In the genomic region with DNA sequence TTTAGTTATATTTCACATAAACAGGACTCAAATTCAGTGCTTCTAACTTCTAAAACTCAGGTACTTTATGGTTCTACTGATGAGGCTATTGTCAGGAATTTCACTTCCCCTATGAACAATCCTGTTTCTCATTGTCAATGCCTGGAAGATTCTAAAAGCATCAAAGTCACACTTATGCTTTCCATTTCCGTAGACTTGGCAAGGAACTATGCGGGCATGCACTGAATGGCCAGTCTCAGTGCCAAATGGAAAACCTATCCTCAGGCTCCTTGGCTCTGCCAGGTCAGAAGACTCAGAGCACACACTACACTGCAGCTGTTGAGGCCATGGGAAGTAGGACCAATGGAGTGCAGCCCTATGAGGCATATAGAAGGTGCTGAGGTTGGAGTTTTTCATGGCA, we compare ENCODE assay signal across 13 cellular contexts.
DNase-seq lines count a peak whose midpoint lies in the region; ATAC-seq and TF ChIP-seq lines count a peak whose summit lies in the region.
"Had no signal": no experiment of that assay in that cellular context is flagged by ENCODE, and none has a peak within 500 bp of the region (broad histone marks: within the 10 kb centered on the region; RNA-seq: fewer than 3 reads in every experiment).

No MANE protein-coding gene starts in this region.

- CTCF ChIA-PET in A673 (lab: Charles Lee) = no interaction called here
- CTCF ChIA-PET in mammary epithelial cell (lab: Charles Lee; ENCODE audit: low non-redundant PET) = interaction anchor here (0.5 kb wide), 1 partner anchor 730 kb away, joined by 3 read pairs; no protein-coding TSS in a partner anchor
- CTCF ChIA-PET in naive thymus-derived CD4-positive, alpha-beta T cell (lab: Charles Lee) = no interaction called here

- in situ Hi-C loops in mammary epithelial cell (cut with MboI; ENCODE audit: low sequenced_read_pairs in 2 of 2) = loop anchor here (5.0 to 10.0 kb wide), 3 partner anchors 400 to 738 kb away; no protein-coding TSS in a partner anchor

- peak overlapping the region; percentile 83 for H3K27ac ChIP-seq in A673 (ENCODE audit: low read depth, low read length, poor library complexity, severe bottlenecking)
- peak overlapping the region; percentile 3 for H3K27ac ChIP-seq in HUES48 (ENCODE audit: low read depth, low read length)
- H3K27ac ChIP-seq in mammary epithelial cell (ENCODE audit: insufficient read depth, low read depth, low read length) = peak overlapping the region; percentile 25
- H3K27ac ChIP-seq in naive thymus-derived CD4-positive, alpha-beta T cell (ENCODE audit: low read depth, low read length) = no peak overlapping the region
- H3K27ac ChIP-seq: HL-60 had no signal

- H3K9me3 Mint-ChIP-seq in naive thymus-derived CD4-positive, alpha-beta T cell = no peaks in the 10 kb centered on the region
- H3K9me3 Mint-ChIP-seq: natural killer cell treated with Interleukin-12 subunit alpha and Interleukin-12 subunit beta and Interleukin-15 and Interleukin-18, amount 100 ng/mL, for 72 hours; stimulated activated naive B cell treated with anti-CD40 and anti-IgM and Interleukin-4, amounts not matched to agents 10 μg/mL and 1 μg/mL and 100 μg/mL, for 72 hours; T-helper 2 cell treated with Interferon-gamma antibody and Interleukin-4, amounts not matched to agents 5 μg/mL and 100 μg/mL, for 36 hours had no signal

- H3K27me3 Mint-ChIP-seq in naive thymus-derived CD4-positive, alpha-beta T cell = peaks cover 3 to 14% (median 7%) of the 10 kb centered on the region in 5 donors

- WGBS in mammary epithelial cell (ENCODE audit: low coverage, missing lambda C conversion rate) = 0% methylated on average over 2 of the region's 2 CpGs

- H3K9me3 ChIP-seq in A673 (ENCODE audit: low read depth, low read length, poor library complexity, severe bottlenecking) (no peaks in the 10 kb centered on the region), HUES48 (ENCODE audit: control insufficient read depth, insufficient read depth, low read length) (no peaks in the 10 kb centered on the region), mammary epithelial cell (replicated peaks; ENCODE audit: insufficient read depth, low read length) (no peaks in the 10 kb centered on the region)
- no peaks in the 10 kb centered on the region for H3K9me3 ChIP-seq in naive thymus-derived CD4-positive, alpha-beta T cell (ENCODE audit: control insufficient read depth in 2 of 3, low read length in 3 of 3)

- no TSS peak for BruUV-seq in A673 (replicated peaks; lab: Mats Ljungman, UMichigan)
- no TSS peak for BruUV-seq in mammary epithelial cell (replicated peaks; lab: Mats Ljungman, UMichigan)

- H3K9ac ChIP-seq in HUES48 (ENCODE audit: low read depth, low read length) (no peak overlapping the region), mammary epithelial cell (ENCODE audit: insufficient read depth, low read length) (no peak overlapping the region)

- H4K20me1 ChIP-seq in mammary epithelial cell (ENCODE audit: insufficient read depth, low read length) = no peaks in the 10 kb centered on the region

- no peak overlapping the region for H3K27ac Mint-ChIP-seq in naive thymus-derived CD4-positive, alpha-beta T cell
- H3K27ac Mint-ChIP-seq: natural killer cell treated with Interleukin-12 subunit alpha and Interleukin-12 subunit beta and Interleukin-15 and Interleukin-18, amount 100 ng/mL, for 72 hours; stimulated activated naive B cell treated with anti-CD40 and anti-IgM and Interleukin-4, amounts not matched to agents 10 μg/mL and 1 μg/mL and 100 μg/mL, for 72 hours; T-helper 2 cell treated with Interferon-gamma antibody and Interleukin-4, amounts not matched to agents 5 μg/mL and 100 μg/mL, for 36 hours had no signal

- H3K4me3 Mint-ChIP-seq in naive thymus-derived CD4-positive, alpha-beta T cell = no peak overlapping the region
- H3K4me3 Mint-ChIP-seq: natural killer cell treated with Interleukin-12 subunit alpha and Interleukin-12 subunit beta and Interleukin-15 and Interleukin-18, amount 100 ng/mL, for 72 hours; stimulated activated naive B cell treated with anti-CD40 and anti-IgM and Interleukin-4, amounts not matched to agents 10 μg/mL and 1 μg/mL and 100 μg/mL, for 72 hours; T-helper 2 cell treated with Interferon-gamma antibody and Interleukin-4, amounts not matched to agents 5 μg/mL and 100 μg/mL, for 36 hours had no signal

- DNase-seq in A673 (ENCODE audit: low spot score) (no peak), mammary epithelial cell (peak; percentile 48), medulla oblongata (ENCODE audit: extremely low spot score) (peak; percentile 76), GM03348 (ENCODE audit: low spot score) (no peak), NCI-H2227 (lab: John Stamatoyannopoulos, UW; ENCODE audit: unreplicated experiment) (no peak)
- DNase-seq in naive thymus-derived CD4-positive, alpha-beta T cell = no peak
- DNase-seq: effector CD8-positive, alpha-beta T cell; stimulated activated naive B cell treated with anti-CD40 and anti-IgM and Interleukin-4, amounts not matched to agents 10 μg/mL and 1 μg/mL and 100 μg/mL, for 72 hours had no signal

- peak overlapping the region; percentile 57 for H2AFZ ChIP-seq in mammary epithelial cell (ENCODE audit: low read depth, low read length)

- POLR2A ChIA-PET in A673 (lab: Charles Lee; ENCODE audit: low non-redundant PET) = no interaction called here
- POLR2A ChIA-PET in naive thymus-derived CD4-positive, alpha-beta T cell (lab: Charles Lee) = no interaction called here

- H3K4me1 ChIP-seq in A673 (ENCODE audit: insufficient read depth, low read length, poor library complexity, severe bottlenecking) = peaks cover 58% of the 10 kb centered on the region
- H3K4me1 ChIP-seq in HUES48 (ENCODE audit: control insufficient read depth, insufficient read depth, low read length) = peaks cover 21% of the 10 kb centered on the region; the same call in 1 of the 2 replicates
- H3K4me1 ChIP-seq in mammary epithelial cell (ENCODE audit: insufficient read depth, low read length) = peaks cover 26% of the 10 kb centered on the region
- no peaks in the 10 kb centered on the region for H3K4me1 ChIP-seq in naive thymus-derived CD4-positive, alpha-beta T cell (ENCODE audit: control insufficient read depth in 2 of 2, insufficient read depth in 2 of 2, low read length in 2 of 2)

- H3K36me3 Mint-ChIP-seq in naive thymus-derived CD4-positive, alpha-beta T cell = no peaks in the 10 kb centered on the region
- H3K36me3 Mint-ChIP-seq: natural killer cell treated with Interleukin-12 subunit alpha and Interleukin-12 subunit beta and Interleukin-15 and Interleukin-18, amount 100 ng/mL, for 72 hours; stimulated activated naive B cell treated with anti-CD40 and anti-IgM and Interleukin-4, amounts not matched to agents 10 μg/mL and 1 μg/mL and 100 μg/mL, for 72 hours had no signal

- no peak overlapping the region for H3K4me3 ChIP-seq in A673 (ENCODE audit: low read depth, low read length, poor library complexity, severe bottlenecking)
- H3K4me3 ChIP-seq in HUES48 (ENCODE audit: low read depth, low read length) = no peak overlapping the region
- H3K4me3 ChIP-seq in mammary epithelial cell (replicated peaks in 1 of 3; ENCODE audit: insufficient read depth in 1 of 3, low read depth in 2 of 3, low read length in 3 of 3) = no peak overlapping the region
- H3K4me3 ChIP-seq in naive thymus-derived CD4-positive, alpha-beta T cell (ENCODE audit: low read length) = no peak overlapping the region

- no peaks in the 10 kb centered on the region for H3K79me2 ChIP-seq in mammary epithelial cell (ENCODE audit: insufficient read depth, low read length)

- H3K27me3 ChIP-seq in A673 (replicated peaks; ENCODE audit: insufficient read depth, low read depth, low read length, poor library complexity) = no peaks in the 10 kb centered on the region
- no peaks in the 10 kb centered on the region for H3K27me3 ChIP-seq in HUES48 (ENCODE audit: control insufficient read depth, insufficient read depth, low read length)
- no peaks in the 10 kb centered on the region for H3K27me3 ChIP-seq in mammary epithelial cell (ENCODE audit: insufficient read depth, low read length)
- H3K27me3 ChIP-seq in naive thymus-derived CD4-positive, alpha-beta T cell (ENCODE audit: control insufficient read depth in 2 of 2, insufficient read depth in 2 of 2, low read length in 2 of 2) = no peaks in the 10 kb centered on the region

- ATAC-seq in HG03565 (IDR thresholded peaks at IDR 0.05; ENCODE audit: unreplicated experiment) = no peak
- ATAC-seq in naive thymus-derived CD4-positive, alpha-beta T cell = no peak
- ATAC-seq: natural killer cell treated with Interleukin-12 subunit alpha and Interleukin-12 subunit beta and Interleukin-15 and Interleukin-18, amount 100 ng/mL, for 72 hours; stimulated activated naive B cell treated with anti-CD40 and anti-IgM and Interleukin-4, amounts not matched to agents 10 μg/mL and 1 μg/mL and 100 μg/mL, for 72 hours had no signal

- no peaks in the 10 kb centered on the region for H3K36me3 ChIP-seq in A673 (ENCODE audit: insufficient read depth, low read length, poor library complexity, severe bottlenecking)
- no peaks in the 10 kb centered on the region for H3K36me3 ChIP-seq in HUES48 (ENCODE audit: control insufficient read depth, insufficient read depth, low read length)
- no peaks in the 10 kb centered on the region for H3K36me3 ChIP-seq in mammary epithelial cell (ENCODE audit: insufficient read depth, low read length)
- no peaks in the 10 kb centered on the region for H3K36me3 ChIP-seq in naive thymus-derived CD4-positive, alpha-beta T cell (ENCODE audit: control insufficient read depth in 2 of 3, insufficient read depth in 3 of 3, low read length in 3 of 3)

- dilution Hi-C loops in mammary epithelial cell (cut with HindIII; ENCODE audit: low sequenced_read_pairs) = no loop called here

- peaks cover 0 to 16% (median 0%) of the 10 kb centered on the region in 7 donors for H3K4me1 Mint-ChIP-seq in naive thymus-derived CD4-positive, alpha-beta T cell
- H3K4me1 Mint-ChIP-seq: stimulated activated naive B cell treated with anti-CD40 and anti-IgM and Interleukin-4, amounts not matched to agents 10 μg/mL and 1 μg/mL and 100 μg/mL, for 72 hours had no signal

- intact Hi-C loops in A673 (cut with micrococcal nuclease; ENCODE audit: unreplicated experiment) (loop anchor here (10.0 kb wide), 1 partner anchor 738 kb away; no protein-coding TSS in a partner anchor), mammary epithelial cell (cut with micrococcal nuclease) (loop anchor here (5.0 to 10.0 kb wide), 2 partner anchors 280 to 628 kb away; no protein-coding TSS in a partner anchor)
- intact Hi-C loops in naive thymus-derived CD4-positive, alpha-beta T cell (cut with micrococcal nuclease) = loop anchor here in 1 of 2 donors (5.0 kb wide), 2 partner anchors 45 to 100 kb away; no protein-coding TSS in a partner anchor

- H3K4me2 ChIP-seq in mammary epithelial cell (ENCODE audit: insufficient read depth, low read depth, low read length) = peak overlapping the region; percentile 63

- TF ChIP-seq CTCF in A673 (conservative IDR thresholded peaks at IDR 0.05; ENCODE audit: low read depth, low read length) (no peak), mammary epithelial cell (conservative IDR thresholded peaks at IDR 0.05 in 1 of 2, IDR thresholded peaks at IDR 0.05 in 1 of 2; ENCODE audit: extremely low read depth in 1 of 2, insufficient read depth in 1 of 2, low read depth in 1 of 2, low read length in 2 of 2) (no peak)

Comparison
In these comparisons a context has a peak if more than half of its experiments do, and no peak if none do; other contexts are left out.
1. DNase-seq: peak in mammary epithelial cell (single experiment) and medulla oblongata (single experiment); none in A673 (single experiment), naive thymus-derived CD4-positive, alpha-beta T cell (0 of 9), GM03348 (single experiment) and NCI-H2227 (single experiment).